33 cellular contexts compared by ENCODE assay signal in genomic region chr3:124059580-124059979, GRCh38. TPM values are rescaled to one million over a fixed set of nuclear protein-coding genes. Genes with fewer than 3 reads are reported as not detected.
DNase-seq lines count a peak whose midpoint lies in the region; ATAC-seq, FAIRE-seq and TF ChIP-seq lines count a peak whose summit lies in the region.
"Had no signal": no experiment of that assay in that cellular context is flagged by ENCODE, and none has a peak within 500 bp of the region (broad histone marks: within the 10 kb centered on the region; RNA-seq: fewer than 3 reads in every experiment).

No MANE protein-coding gene starts in this region.

- H3K9me1 ChIP-seq in K562 (ENCODE audit: control insufficient read depth, insufficient read depth, low read length): no peaks in the 10 kb centered on the region

- no peaks in the 10 kb centered on the region for H3K36me3 Mint-ChIP-seq in activated T-helper 2 cell treated with anti-CD3 and anti-CD28 coated beads, Interferon-gamma antibody, Interleukin-2, Interleukin-4, amounts not matched to agents 10 μg/mL and 5 μg/mL and 100 μg/mL, durations not matched to agents 14 hours and 24 hours and 36 hours (ENCODE audit: low read depth)
- H3K36me3 Mint-ChIP-seq: CD8-positive, alpha-beta T cell had no signal

- WGBS in K562 (ENCODE audit: insufficient coverage, low coverage, missing lambda C conversion rate): 0% methylated on average over 1 of the region's 1 CpG
- 0% methylated on average over 1 of the region's 1 CpG for WGBS in HepG2 (ENCODE audit: low lambda C conversion rate)

- H3K4me2 ChIP-seq in K562 (ENCODE audit: insufficient read depth, low read length) (no peak overlapping the region), HepG2 (ENCODE audit: low read depth, low read length) (no peak overlapping the region)

- H3K4me1 Mint-ChIP-seq in activated T-helper 2 cell treated with anti-CD3 and anti-CD28 coated beads, Interferon-gamma antibody, Interleukin-2, Interleukin-4, amounts not matched to agents 10 μg/mL and 5 μg/mL and 100 μg/mL, durations not matched to agents 14 hours and 24 hours and 36 hours (ENCODE audit: low read depth): no peaks in the 10 kb centered on the region

- POLR2A ChIA-PET in BJ (lab: Charles Lee): interaction anchor here (0.7 kb wide), 1 partner anchor 26 kb away, joined by 5 read pairs; the partner anchor contains the start of gene KALRN
- POLR2A ChIA-PET in K562 (lab: Yijun Ruan, JAX): interaction anchor here (1.3 kb wide), 1 partner anchor 9 kb away, joined by 5 read pairs; no protein-coding TSS in a partner anchor
- POLR2A ChIA-PET in HepG2 (lab: Yijun Ruan, JAX): no interaction called here

- no peaks in the 10 kb centered on the region for H3K9me3 ChIP-seq in K562 (replicated peaks; ENCODE audit: control insufficient read depth, insufficient read depth, low read depth, low read length)
- no peaks in the 10 kb centered on the region for H3K9me3 ChIP-seq in HepG2 (ENCODE audit: low read length)
- H3K9me3 ChIP-seq: breast epithelium, esophagus squamous epithelium, lower lobe of right lung, mucosa of descending colon, pancreas, thoracic aorta had no signal

- H3K27ac Mint-ChIP-seq in activated T-helper 2 cell treated with anti-CD3 and anti-CD28 coated beads, Interferon-gamma antibody, Interleukin-2, Interleukin-4, amounts not matched to agents 10 μg/mL and 5 μg/mL and 100 μg/mL, durations not matched to agents 14 hours and 24 hours and 36 hours: no peak overlapping the region
- H3K27ac Mint-ChIP-seq: CD8-positive, alpha-beta T cell; endodermal cell; nephron progenitor cell had no signal

- CTCF ChIA-PET in BJ (lab: Yijun Ruan, JAX): interaction anchor here (0.7 to 4.3 kb wide), 5 partner anchors 10 to 26 kb away, joined by 3 to 17 read pairs (median 4); partner anchors contain the start of gene KALRN
- CTCF ChIA-PET in K562 (lab: Yijun Ruan, JAX; ENCODE audit: low intra/inter-chr PET ratio): no interaction called here
- CTCF ChIA-PET in HepG2 (lab: Yijun Ruan, JAX; ENCODE audit: low intra/inter-chr PET ratio, low total read pairs): no interaction called here

- H4K20me1 ChIP-seq in K562 (replicated peaks; ENCODE audit: control insufficient read depth, insufficient read depth, low read length): no peaks in the 10 kb centered on the region
- no peaks in the 10 kb centered on the region for H4K20me1 ChIP-seq in HepG2 (ENCODE audit: insufficient read depth, low read length)

- H3K4me3 ChIP-seq in BJ (ENCODE audit: low read depth, low read length) (no peak overlapping the region), K562 (no peak overlapping the region), HepG2 (replicated peaks in 1 of 3; ENCODE audit: insufficient read depth in 1 of 3, low read depth in 2 of 3, low read length in 3 of 3) (no peak overlapping the region)
- H3K4me3 ChIP-seq: breast epithelium, esophagus squamous epithelium, lower lobe of right lung, mucosa of descending colon, pancreas, thoracic aorta had no signal

- TF ChIP-seq EP300 in K562 (IDR thresholded peaks at IDR 0.05; ENCODE audit: low read length): no peak
- no peak for TF ChIP-seq EP300 in HepG2 (IDR thresholded peaks at IDR 0.05; ENCODE audit: low read depth in 2 of 2, low read length in 2 of 2)
- no peak for TF ChIP-seq EP300 in HepG2 (CRISPR knock-in tag; IDR thresholded peaks at IDR 0.05; ENCODE audit: borderline replicate concordance)

- H3K27me3 ChIP-seq in BJ (ENCODE audit: control insufficient read depth, insufficient read depth, low read length) (no peaks in the 10 kb centered on the region), K562 (ENCODE audit: control insufficient read depth in 2 of 2, insufficient read depth in 2 of 2, low read length in 2 of 2) (no peaks in the 10 kb centered on the region), HepG2 (ENCODE audit: control insufficient read depth in 1 of 2, insufficient read depth in 2 of 2, low read length in 2 of 2) (peaks cover 0 to 13% of the 10 kb centered on the region in 2 experiments; a peak in 1 of 5 replicates)
- H3K27me3 ChIP-seq: breast epithelium, pancreas had no signal

- TF ChIP-seq CTCF in BJ (IDR thresholded peaks at IDR 0.05; ENCODE audit: insufficient read depth, low read depth, low read length) (no peak), K562 (IDR thresholded peaks at IDR 0.05 in 2 of 3, conservative IDR thresholded peaks at IDR 0.05 in 1 of 3; ENCODE audit: insufficient read depth in 2 of 3, low read depth in 1 of 3, low read length in 3 of 3) (no peak), HepG2 (CRISPR knock-in tag; IDR thresholded peaks at IDR 0.05) (no peak)

- H3K9me3 Mint-ChIP-seq in activated T-helper 2 cell treated with anti-CD3 and anti-CD28 coated beads, Interferon-gamma antibody, Interleukin-2, Interleukin-4, amounts not matched to agents 10 μg/mL and 5 μg/mL and 100 μg/mL, durations not matched to agents 14 hours and 24 hours and 36 hours: no peaks in the 10 kb centered on the region
- H3K9me3 Mint-ChIP-seq: CD8-positive, alpha-beta T cell had no signal

- in situ Hi-C loops in K562 (cut with MboI): no loop called here
- in situ Hi-C loops in HepG2 (cut with HindIII; ENCODE audit: extremely low pct_ligation_motif_present, low pct_unique_long_range_greater_than_20kb): no loop called here

- H3K79me2 ChIP-seq in K562 (ENCODE audit: control insufficient read depth, insufficient read depth, low read length) (no peaks in the 10 kb centered on the region), HepG2 (ENCODE audit: insufficient read depth, low read length) (no peaks in the 10 kb centered on the region)

- TF ChIP-seq POLR2A in K562 (conservative IDR thresholded peaks at IDR 0.05) (no peak), HepG2 (IDR thresholded peaks at IDR 0.05; ENCODE audit: insufficient read depth in 1 of 2, low read depth in 2 of 2, low read length in 2 of 2) (no peak)

- no peak overlapping the region for H3K4me3 Mint-ChIP-seq in activated T-helper 2 cell treated with anti-CD3 and anti-CD28 coated beads, Interferon-gamma antibody, Interleukin-2, Interleukin-4, amounts not matched to agents 10 μg/mL and 5 μg/mL and 100 μg/mL, durations not matched to agents 14 hours and 24 hours and 36 hours (ENCODE audit: low read depth)
- H3K4me3 Mint-ChIP-seq: CD8-positive, alpha-beta T cell; endodermal cell; nephron progenitor cell had no signal

- H3K27ac ChIP-seq in K562 (ENCODE audit: extremely low read depth, low read depth, low read length) (no peak overlapping the region), HepG2 (ENCODE audit: extremely low read length, insufficient read depth, low read length) (no peak overlapping the region)
- H3K27ac ChIP-seq: breast epithelium, esophagus squamous epithelium, lower lobe of right lung, pancreas, thoracic aorta had no signal

- no peaks in the 10 kb centered on the region for H3K36me3 ChIP-seq in BJ (ENCODE audit: control insufficient read depth, insufficient read depth, low read length)
- no peaks in the 10 kb centered on the region for H3K36me3 ChIP-seq in K562 (ENCODE audit: control insufficient read depth, insufficient read depth, low read length)
- no peaks in the 10 kb centered on the region for H3K36me3 ChIP-seq in HepG2 (replicated peaks in 1 of 2; ENCODE audit: control insufficient read depth in 1 of 2, insufficient read depth in 2 of 2, low read length in 2 of 2)
- H3K36me3 ChIP-seq: breast epithelium, esophagus squamous epithelium, lower lobe of right lung, pancreas, thoracic aorta had no signal

- no TSS peak for BruUV-seq in K562 (replicated peaks; lab: Mats Ljungman, UMichigan)
- no TSS peak for BruUV-seq in HepG2 (replicated peaks; lab: Mats Ljungman, UMichigan)

- H2AFZ ChIP-seq in K562 (ENCODE audit: low read depth, low read length) (no peak overlapping the region), HepG2 (ENCODE audit: low read length) (no peak overlapping the region)

- no peak for ATAC-seq in K562
- no peak for ATAC-seq in HepG2
- ATAC-seq: CD8-positive, alpha-beta T cell; lower lobe of right lung; mucosa of descending colon; pancreas; right cardiac atrium had no signal

- H3K4me1 ChIP-seq in K562 (replicated peaks in 1 of 2; ENCODE audit: control insufficient read depth in 2 of 2, insufficient read depth in 2 of 2, low read length in 2 of 2): no peaks in the 10 kb centered on the region
- H3K4me1 ChIP-seq in HepG2 (ENCODE audit: insufficient read depth, low read length): no peaks in the 10 kb centered on the region
- H3K4me1 ChIP-seq: esophagus squamous epithelium, pancreas had no signal

- DNase-seq in BJ (ENCODE audit: low read depth) (peak; percentile 28), LHCN-M2 (ENCODE audit: low read depth) (peak; percentile 13), K562 (ENCODE audit: extremely low read depth in 1 of 4, low spot score in 3 of 4) (no peak), HepG2 (ENCODE audit: low spot score) (no peak), anterior cingulate cortex (lab: John Stamatoyannopoulos, UW) (no peak), NCI-H1092 treated with DMSO at 0.1 percent for 48 hours (lab: John Stamatoyannopoulos, UW) (no peak), NCI-H146 (lab: John Stamatoyannopoulos, UW) (no peak)
- no peak for DNase-seq in activated T-helper 2 cell treated with anti-CD3 and anti-CD28 coated beads, Interferon-gamma antibody, Interleukin-2, Interleukin-4, amounts not matched to agents 10 μg/mL and 5 μg/mL and 100 μg/mL, durations not matched to agents 14 hours and 24 hours and 36 hours (ENCODE audit: low spot score)
- DNase-seq: activated CD4-positive, alpha-beta T cell treated with anti-CD3 and anti-CD28 coated beads, Interleukin-2, amount 50 U/mL, for 4 hours; activated CD4-positive, CD25-positive, alpha-beta regulatory T cell; activated CD8-positive, alpha-beta memory T cell treated with anti-CD3 and anti-CD28 coated beads, Interleukin-2, amount 50 U/mL, for 4 hours; CD8-positive, alpha-beta T cell; cortex of kidney; DMS 273 treated with DMSO at 0.1 percent for 48 hours; endodermal cell; esophagus squamous epithelium; KG1; kidney glomerular epithelial cell; lower lobe of right lung; mucosa of descending colon; NCI-H1048; NCI-H2081 treated with DMSO at 0.1 percent for 48 hours; NCI-H345; NCI-H774; nephron progenitor cell; pancreas; right cardiac atrium; stimulated activated CD4-positive, alpha-beta T cell treated with anti-CD3 and anti-CD28 coated beads, Interleukin-4, amount 100 ng/mL, for 1 hour; stimulated activated naive CD4-positive, alpha-beta T cell; T1000 had no signal

- H3K27me3 Mint-ChIP-seq in activated T-helper 2 cell treated with anti-CD3 and anti-CD28 coated beads, Interferon-gamma antibody, Interleukin-2, Interleukin-4, amounts not matched to agents 10 μg/mL and 5 μg/mL and 100 μg/mL, durations not matched to agents 14 hours and 24 hours and 36 hours (ENCODE audit: low read depth): peaks cover 11% of the 10 kb centered on the region

- intact Hi-C loops in K562 (cut with micrococcal nuclease): no loop called here
- intact Hi-C loops in HepG2 (cut with micrococcal nuclease; ENCODE audit: unreplicated experiment): no loop called here
- intact Hi-C loops in activated T-helper 2 cell treated with anti-CD3 and anti-CD28 coated beads, Interferon-gamma antibody, Interleukin-2, Interleukin-4, amounts not matched to agents 10 μg/mL and 5 μg/mL and 100 μg/mL, durations not matched to agents 14 hours and 24 hours and 36 hours (cut with micrococcal nuclease): no loop called here

- no peak overlapping the region for H3K9ac ChIP-seq in K562 (ENCODE audit: insufficient read depth in 1 of 2, low read depth in 2 of 2, low read length in 2 of 2)
- H3K9ac ChIP-seq in HepG2 (ENCODE audit: insufficient read depth, low read depth, low read length): no peak overlapping the region

- no peak for FAIRE-seq in K562 (lab: Jason Lieb, UNC)
- FAIRE-seq in HepG2 (lab: Jason Lieb, UNC): no peak
- FAIRE-seq: G401.6, pancreas had no signal

- no peak for TF ChIP-seq RAD21 in K562 (CRISPR knock-in tag; conservative IDR thresholded peaks at IDR 0.05 in 1 of 2, IDR thresholded peaks at IDR 0.05 in 1 of 2)
- no peak for TF ChIP-seq RAD21 in HepG2 (CRISPR knock-in tag; IDR thresholded peaks at IDR 0.05)

RNA-seq across cellular contexts. Expression of gene KALRN, which starts 26.4 kb away (rescaled TPM):
- 7.7 and 10.6 TPM in 2 replicates for polyA plus RNA-seq in BJ (2011; rRNA removed)
- polyA minus RNA-seq in BJ (2011; rRNA and poly(A)+ RNA removed): 40.6 and 42.1 TPM in 2 replicates
- total RNA-seq in LHCN-M2 (2014; rRNA removed): 1.0 and 2.4 TPM in 2 replicates
- polyA plus RNA-seq in LHCN-M2 (2012): 1.00 TPM
- total RNA-seq in K562 (2011; cell fraction: chromatin; rRNA removed; ENCODE audit: low replicate concordance): 20.2 and 28.2 TPM in 2 replicates
- total RNA-seq in K562 (2011; cell fraction: nucleolus; rRNA removed): 9.5 and 12.8 TPM in 2 replicates
- total RNA-seq in K562 (2011; cell fraction: nucleoplasm; rRNA removed): 16.4 and 16.8 TPM in 2 replicates
- 3.3 and 8.2 TPM in 2 replicates for total RNA-seq in K562 (2014; rRNA removed)
- total RNA-seq in K562 (2014; rRNA removed; fragmentation: Illumina TruSeq; extraction: Trizol): 2.7 and 3.5 TPM in 2 replicates
- total RNA-seq in K562 (2015; rRNA removed; fragmentation: Illumina TruSeq; extraction: Trizol): 1.6 and 2.0 TPM in 2 replicates
- 3.9 and 5.2 TPM in 2 replicates for total RNA-seq in K562 (2021)
- 3.2 and 5.6 TPM in 2 replicates for polyA plus RNA-seq in K562 (2011; rRNA removed)
- 2.2 and 5.1 TPM in 2 replicates for polyA plus RNA-seq in K562 (2011; cell fraction: cytosol; rRNA removed)
- polyA plus RNA-seq in K562 (2011; cell fraction: nucleus; rRNA removed): 5.3 and 10.1 TPM in 2 replicates
- 4.1 and 5.1 TPM in 2 replicates for polyA plus RNA-seq in K562 (2012)
- polyA plus RNA-seq in K562 (2014; fragmentation: Illumina TruSeq; extraction: Trizol): 3.4 and 4.0 TPM in 2 replicates
- polyA plus RNA-seq in K562 (2014; fragmentation: Nextera tagmentation; extraction: Ambion mirVana): under 1 TPM; 0.42 to 0.45 TPM
- 3.4 and 4.6 TPM in 2 replicates for polyA plus RNA-seq in K562 (2014; rRNA removed)
- polyA minus RNA-seq in K562 (2011; rRNA and poly(A)+ RNA removed): 4.0 and 8.8 TPM in 2 replicates
- polyA minus RNA-seq in K562 (2011; cell fraction: cytosol; rRNA and poly(A)+ RNA removed): 1.5 and 4.6 TPM in 2 replicates
- polyA minus RNA-seq in K562 (2011; cell fraction: nucleus; rRNA and poly(A)+ RNA removed): 5.9 and 8.3 TPM in 2 replicates
- 14.1 and 16.2 TPM in 2 replicates for total RNA-seq in HepG2 (2016; rRNA removed; fragmentation: Illumina TruSeq; extraction: Trizol)
- 2.9 and 3.6 TPM in 2 replicates for total RNA-seq in HepG2 (2016; cell fraction: cytosol; rRNA removed; fragmentation: Illumina TruSeq; extraction: Trizol; ENCODE audit: low read depth)
- 10.9 and 14.2 TPM in 2 replicates for total RNA-seq in HepG2 (2016; cell fraction: insoluble cytoplasmic fraction; rRNA removed; fragmentation: Illumina TruSeq; extraction: Trizol)
- total RNA-seq in HepG2 (2016; cell fraction: membrane; rRNA removed; fragmentation: Illumina TruSeq; extraction: Trizol): 8.8 and 11.1 TPM in 2 replicates
- total RNA-seq in HepG2 (2016; cell fraction: nucleus; rRNA removed; fragmentation: Illumina TruSeq; extraction: Trizol): 15.6 and 17.5 TPM in 2 replicates
- polyA plus RNA-seq in HepG2 (2011; rRNA removed): 21.4 and 31.8 TPM in 2 replicates
- polyA plus RNA-seq in HepG2 (2011; cell fraction: cytosol; rRNA removed): 18.1 and 18.6 TPM in 2 replicates
- polyA plus RNA-seq in HepG2 (2011; cell fraction: nucleus; rRNA removed): 27.4 and 33.1 TPM in 2 replicates
- 26.5 and 28.0 TPM in 2 replicates for polyA plus RNA-seq in HepG2 (2012)
- polyA plus RNA-seq in HepG2 (2016; cell fraction: cytosol; fragmentation: Illumina TruSeq; extraction: Trizol; ENCODE audit: low read depth): 2.1 TPM in 2 replicates
- 12.1 and 13.3 TPM in 2 replicates for polyA plus RNA-seq in HepG2 (2016; cell fraction: insoluble cytoplasmic fraction; fragmentation: Illumina TruSeq; extraction: Trizol; ENCODE audit: low read depth)
- 4.2 and 5.1 TPM in 2 replicates for polyA plus RNA-seq in HepG2 (2016; cell fraction: membrane; fragmentation: Illumina TruSeq; extraction: Trizol; ENCODE audit: low read depth)
- 9.6 and 10.2 TPM in 2 replicates for polyA plus RNA-seq in HepG2 (2016; cell fraction: nucleus; fragmentation: Illumina TruSeq; extraction: Trizol; ENCODE audit: insufficient read depth, low read depth)
- 0.19 and 25.8 TPM in 2 replicates for polyA minus RNA-seq in HepG2 (2011; rRNA and poly(A)+ RNA removed; ENCODE audit: low replicate concordance)
- polyA minus RNA-seq in HepG2 (2011; cell fraction: cytosol; rRNA and poly(A)+ RNA removed): 7.8 and 12.8 TPM in 2 replicates
- polyA minus RNA-seq in HepG2 (2011; cell fraction: nucleus; rRNA and poly(A)+ RNA removed): 50.6 and 73.4 TPM in 2 replicates
- total RNA-seq in activated T-helper 2 cell treated with anti-CD3 and anti-CD28 coated beads, Interferon-gamma antibody, Interleukin-2, Interleukin-4, amounts not matched to agents 10 μg/mL and 5 μg/mL and 100 μg/mL, durations not matched to agents 14 hours and 24 hours and 36 hours: 0.55 and 0.66 TPM in 2 replicates

Comparison
In these comparisons a context has a peak if more than half of its experiments do, and no peak if none do; other contexts are left out.
1. DNase-seq: peak in BJ (single experiment) and LHCN-M2 (single experiment); none in K562 (0 of 4), HepG2 (single experiment), anterior cingulate cortex (0 of 58), NCI-H1092 treated with DMSO at 0.1 percent for 48 hours (single experiment), NCI-H146 (single experiment) and activated T-helper 2 cell treated with anti-CD3 and anti-CD28 coated beads, Interferon-gamma antibody, Interleukin-2, Interleukin-4, amounts not matched to agents 10 μg/mL and 5 μg/mL and 100 μg/mL, durations not matched to agents 14 hours and 24 hours and 36 hours (single experiment).